In the genomic region with DNA sequence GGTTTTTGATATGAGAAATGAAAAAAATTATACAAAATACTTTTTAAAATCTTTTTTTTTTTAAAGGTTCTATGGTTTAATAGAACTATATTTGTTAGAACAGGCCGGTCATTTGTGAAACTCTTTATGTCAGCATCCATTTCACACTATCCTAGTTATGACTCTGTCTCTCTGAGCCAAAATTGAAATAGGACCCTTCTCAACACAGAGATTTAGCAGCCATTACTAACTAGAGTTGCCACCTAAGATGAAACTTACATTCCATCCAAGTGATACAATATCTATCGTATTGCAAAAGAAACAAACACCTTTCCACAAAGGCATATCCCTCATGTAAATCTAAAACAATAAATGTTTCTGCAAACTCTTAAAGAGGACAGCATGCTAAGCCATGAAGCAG, we compare ENCODE assay signal across 28 cellular contexts.
"Had no signal": no experiment of that assay in that cellular context is flagged by ENCODE, and none has a peak within 500 bp of the region (broad histone marks: within the 10 kb centered on the region; RNA-seq: fewer than 3 reads in every experiment).

No MANE protein-coding gene starts in this region.

- DNase-seq: activated B cell treated with CpG ODN at 0.5 μM for 24 hours; activated CD4-positive, alpha-beta T cell treated with anti-CD3 and anti-CD28 coated beads for 48 hours; activated CD4-positive, alpha-beta T cell treated with anti-CD3 and anti-CD28 coated beads, Interleukin-2, amount 50 U/mL, for 1 hour; activated CD4-positive, alpha-beta T cell treated with anti-CD3 and anti-CD28 coated beads, Interleukin-2, amount 50 U/mL, for 48 hours; activated CD8-positive, alpha-beta memory T cell treated with anti-CD3 and anti-CD28 coated beads for 24 hours; activated CD8-positive, alpha-beta T cell treated with anti-CD3 and anti-CD28 coated beads for 36 hours; activated effector memory CD4-positive, alpha-beta T cell treated with Interleukin-2 at 50 U/mL for 16 hours; activated gamma-delta T cell treated with Interleukin-2 at 50 U/mL for 16 hours; activated naive CD4-positive, alpha-beta T cell treated with anti-CD3 and anti-CD28 coated beads, Interleukin-2, amount 50 U/mL, for 16 hours; activated naive CD4-positive, alpha-beta T cell treated with Interleukin-2 at 50 U/mL for 16 hours; activated T-cell treated with anti-CD3 and anti-CD28 coated beads, Interleukin-2, amount 50 U/mL, for 4 hours; amniotic stem cell; anterior cingulate cortex; body of pancreas; central memory CD4-positive, alpha-beta T cell; cerebellar nuclear complex; colonic mucosa; effector CD8-positive, alpha-beta T cell; foreskin fibroblast; head of caudate nucleus; T-helper 1 cell; T-helper 17 cell; T1000; WERI-Rb-1 had no signal

- H3K27ac ChIP-seq: body of pancreas, cardiac muscle cell, colonic mucosa, WERI-Rb-1 had no signal

- H3K9me3 ChIP-seq: body of pancreas, colonic mucosa had no signal

- H3K27me3 ChIP-seq: body of pancreas, cardiac muscle cell, colonic mucosa had no signal

- H3K4me1 ChIP-seq: body of pancreas, colonic mucosa had no signal

- H3K36me3 ChIP-seq: cardiac muscle cell, colonic mucosa, WERI-Rb-1 had no signal

- ATAC-seq: activated CD4-positive, CD25-positive, alpha-beta regulatory T cell treated with anti-CD3 and anti-CD28 coated beads, Interleukin-2, amount 50 U/mL, for 24 hours; activated CD8-positive, alpha-beta T cell treated with anti-CD3 and anti-CD28 coated beads for 36 hours; activated T-cell treated with anti-CD3 and anti-CD28 coated beads, Interleukin-2, amount 50 U/mL, for 4 hours; activated T-helper 17 cell treated with anti-CD3 and anti-CD28 coated beads, Interleukin-2, amount 50 U/mL, for 72 hours; body of pancreas; esophagus mucosa; T-helper 17 cell had no signal

- H3K4me3 ChIP-seq: body of pancreas, cardiac muscle cell, colonic mucosa had no signal
